Comparison of ENCODE assay signal across 8 cellular contexts in genomic region chr5:133247881-133248642, GRCh38.
DNase-seq lines count a peak whose midpoint lies in the region; ATAC-seq and TF ChIP-seq lines count a peak whose summit lies in the region.

No MANE protein-coding gene starts in this region.

- peaks cover 7% of the 10 kb centered on the region for H3K27me3 ChIP-seq in AG04450 (ENCODE audit: control insufficient read depth, insufficient read depth, low read length)
- no peaks in the 10 kb centered on the region for H3K27me3 ChIP-seq in kidney epithelial cell (ENCODE audit: control insufficient read depth, insufficient read depth, low read length)

- no peaks in the 10 kb centered on the region for H3K36me3 ChIP-seq in kidney epithelial cell (ENCODE audit: control insufficient read depth, insufficient read depth, low read length)

- no peak overlapping the region for H3K27ac Mint-ChIP-seq in mesothelial cell of epicardium

- H3K4me3 Mint-ChIP-seq in mesothelial cell of epicardium = no peak overlapping the region

- CTCF ChIA-PET in AG04450 (lab: Charles Lee) = interaction anchor here (0.6 to 5.4 kb wide), 14 partner anchors 11 to 144 kb away, joined by 3 to 68 read pairs (median 4); no protein-coding TSS in a partner anchor

- no peaks in the 10 kb centered on the region for H3K36me3 Mint-ChIP-seq in mesothelial cell of epicardium

- H3K4me3 ChIP-seq in AG04450 (ENCODE audit: low read depth, low read length) (no peak overlapping the region), kidney epithelial cell (ENCODE audit: low read depth, low read length) (no peak overlapping the region)

- no peak for ATAC-seq in GM19328 (IDR thresholded peaks at IDR 0.05; ENCODE audit: unreplicated experiment)
- no peak for ATAC-seq in GM18870 (IDR thresholded peaks at IDR 0.05; ENCODE audit: unreplicated experiment)

- no peaks in the 10 kb centered on the region for H3K9me3 ChIP-seq in AG04450 (ENCODE audit: control insufficient read depth, insufficient read depth, low read length)

- no peak for DNase-seq in AG04450 (ENCODE audit: low read depth, low spot score)
- peak; percentile 14 for DNase-seq in HK-2 (ENCODE audit: unreplicated experiment)
- no peak for DNase-seq in kidney epithelial cell (ENCODE audit: low read depth)
- no peak for DNase-seq in NCI-H1436 (lab: John Stamatoyannopoulos, UW)
- no peak for DNase-seq in mesothelial cell of epicardium (ENCODE audit: low spot score in 2 of 2, unreplicated experiment in 2 of 2)

- POLR2A ChIA-PET in AG04450 (lab: Yijun Ruan, JAX) = no interaction called here

- no peaks in the 10 kb centered on the region for H3K9me3 Mint-ChIP-seq in mesothelial cell of epicardium

- peak; percentile 59 for TF ChIP-seq CTCF in AG04450 (IDR thresholded peaks at IDR 0.05; ENCODE audit: low read depth, low read length)
- TF ChIP-seq CTCF in VCaP (conservative IDR thresholded peaks at IDR 0.05) = peak; percentile 48
- TF ChIP-seq CTCF in kidney epithelial cell (IDR thresholded peaks at IDR 0.05; ENCODE audit: insufficient read depth, low read length, poor library complexity, severe bottlenecking) = peak; percentile 50
- TF ChIP-seq CTCF in mesothelial cell of epicardium (IDR thresholded peaks at IDR 0.05; ENCODE audit: unreplicated experiment) = no peak

- peaks cover 2% of the 10 kb centered on the region for H3K4me1 Mint-ChIP-seq in mesothelial cell of epicardium

- no peaks in the 10 kb centered on the region for H3K27me3 Mint-ChIP-seq in mesothelial cell of epicardium (ENCODE audit: low read depth)

- H3K27ac ChIP-seq in AG04450 (ENCODE audit: low read depth, low read length) (no peak overlapping the region), VCaP (no peak overlapping the region)
